15 cellular contexts compared by ENCODE assay signal in the genomic region with DNA sequence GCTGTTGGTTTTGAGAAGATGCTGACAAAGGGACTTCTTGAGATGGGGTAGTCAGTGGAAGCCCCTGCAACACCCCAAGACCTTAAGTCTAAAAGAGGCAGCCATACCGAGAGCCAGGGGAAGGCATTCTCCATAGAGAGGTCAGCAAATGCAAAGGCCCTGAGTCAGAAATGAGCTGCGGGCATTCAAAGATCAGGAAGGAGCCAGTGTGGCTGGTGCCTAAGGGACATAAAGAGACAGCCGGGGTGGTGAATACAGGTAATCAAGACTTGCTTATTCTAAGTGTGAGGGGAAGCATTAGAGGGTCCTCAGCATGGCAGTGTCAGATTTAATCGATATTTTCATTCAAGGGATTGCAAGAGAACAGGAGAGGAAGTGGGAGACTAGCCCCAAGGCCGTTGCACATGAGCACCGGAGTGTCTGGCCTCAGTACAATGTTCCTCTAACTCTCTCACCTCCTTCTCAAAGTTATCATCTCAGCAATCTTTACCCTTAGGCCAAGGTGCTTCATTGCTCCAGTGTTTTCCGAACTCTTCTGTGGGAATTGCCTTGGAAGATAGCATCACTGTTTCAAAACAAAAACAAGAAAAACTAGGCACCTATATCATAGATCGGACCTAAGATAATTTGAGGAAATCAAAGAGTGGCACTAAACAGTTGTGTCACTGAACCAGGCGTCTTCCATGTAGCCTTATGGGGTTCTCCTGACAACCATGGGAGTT.
DNase-seq lines count a peak whose midpoint lies in the region; ATAC-seq, FAIRE-seq and TF ChIP-seq lines count a peak whose summit lies in the region.
"Had no signal": no experiment of that assay in that cellular context is flagged by ENCODE, and none has a peak within 500 bp of the region (broad histone marks: within the 10 kb centered on the region; RNA-seq: fewer than 3 reads in every experiment).

No MANE protein-coding gene starts in this region.

- no peak overlapping the region for H2BK12ac ChIP-seq in trophoblast cell (ENCODE audit: low read length)

- no peak for FAIRE-seq in GM12891 (lab: Jason Lieb, UNC)
- FAIRE-seq: A549 had no signal

- no peaks in the 10 kb centered on the region for H3K79me1 ChIP-seq in trophoblast cell (ENCODE audit: low read length)

- no peaks in the 10 kb centered on the region for H3K27me3 Mint-ChIP-seq in brain

- no peak for ATAC-seq in SK-N-SH treated with all-trans-retinoic acid at 6 μM for 48 hours

- no peak overlapping the region for H4K91ac ChIP-seq in trophoblast cell (ENCODE audit: low read depth, low read length)

- WGBS in trophoblast cell (ENCODE audit: extremely low coverage, insufficient coverage, insufficient read length) = no CpG with 5 or more reads among the region's 9 CpGs

- peaks cover 4% of the 10 kb centered on the region for H3K36me3 Mint-ChIP-seq in brain
- H3K36me3 Mint-ChIP-seq: CD14-positive monocyte; CD4-positive, alpha-beta memory T cell had no signal

- H3K4me1 ChIP-seq in Loucy (ENCODE audit: insufficient read depth, low read length, poor library complexity, severe bottlenecking) (no peaks in the 10 kb centered on the region), trophoblast cell (ENCODE audit: control insufficient read depth in 1 of 2, insufficient read depth in 2 of 2, low read length in 2 of 2) (peaks cover 3 to 10% of the 10 kb centered on the region in 2 experiments)
- H3K4me1 ChIP-seq: HAP-1 had no signal

- H3K9me3 ChIP-seq in Loucy (ENCODE audit: insufficient read depth, low read depth, low read length) = no peaks in the 10 kb centered on the region
- H3K9me3 ChIP-seq in trophoblast cell (ENCODE audit: insufficient read depth, low read depth, low read length) = no peaks in the 10 kb centered on the region
- H3K9me3 ChIP-seq: A549, BLaER1, HAP-1 had no signal

- TF ChIP-seq CTCF in Loucy (conservative IDR thresholded peaks at IDR 0.05; ENCODE audit: low read length) = no peak
- TF ChIP-seq CTCF in brain (conservative IDR thresholded peaks at IDR 0.05) = no peak

- no peak overlapping the region for H3K9ac ChIP-seq in Loucy (ENCODE audit: low read depth, low read length, poor library complexity, severe bottlenecking)
- H3K9ac ChIP-seq in trophoblast cell (ENCODE audit: low read length) = no peak overlapping the region
- H3K9ac ChIP-seq: BLaER1 had no signal

- H4K12ac ChIP-seq in trophoblast cell (ENCODE audit: low read depth, low read length) = no peak overlapping the region

- no peak overlapping the region for H3K4me3 ChIP-seq in Loucy (ENCODE audit: low read length, poor library complexity, severe bottlenecking)
- H3K4me3 ChIP-seq in trophoblast cell (ENCODE audit: low read depth, low read length) = no peak overlapping the region
- H3K4me3 ChIP-seq: A549, BLaER1, GM12878, HAP-1 had no signal

- H3F3A ChIP-seq in Loucy (ENCODE audit: low read depth) = no peaks in the 10 kb centered on the region

- H2BK5ac ChIP-seq in trophoblast cell (ENCODE audit: low read depth, low read length, poor library complexity) = no peak overlapping the region

- H3K27ac Mint-ChIP-seq in brain = peak overlapping the region in 3 of 5 experiments; percentile 24 to 45 (median 34)
- H3K27ac Mint-ChIP-seq: CD14-positive monocyte; CD4-positive, alpha-beta memory T cell had no signal

- H3K79me2 ChIP-seq in Loucy (ENCODE audit: insufficient read depth, low read length) (no peaks in the 10 kb centered on the region), trophoblast cell (ENCODE audit: control insufficient read depth, insufficient read depth, low read length, poor library complexity) (no peaks in the 10 kb centered on the region)

- no peak overlapping the region for H3K27ac ChIP-seq in trophoblast cell (ENCODE audit: low read depth, low read length)
- H3K27ac ChIP-seq: 22Rv1, A549, BLaER1 had no signal

- no peaks in the 10 kb centered on the region for H3K27me3 ChIP-seq in Loucy (ENCODE audit: insufficient read depth, low read length, poor library complexity, severe bottlenecking)
- H3K27me3 ChIP-seq in trophoblast cell (ENCODE audit: insufficient read depth, low read length) = no peaks in the 10 kb centered on the region
- H3K27me3 ChIP-seq: BLaER1 had no signal

- H3K9me2 ChIP-seq in Loucy (replicated peaks; ENCODE audit: low read depth, low read length) = no peaks in the 10 kb centered on the region

- H3K4me2 ChIP-seq in Loucy (ENCODE audit: low read depth, low read length, poor library complexity, severe bottlenecking) = no peak overlapping the region
- no peak overlapping the region for H3K4me2 ChIP-seq in trophoblast cell (ENCODE audit: low read length)
- H3K4me2 ChIP-seq: A549, BLaER1 had no signal

- H3K36me3 ChIP-seq in Loucy (ENCODE audit: insufficient read depth, low read length) (no peaks in the 10 kb centered on the region), trophoblast cell (ENCODE audit: control insufficient read depth in 1 of 2, insufficient read depth in 2 of 2, low read length in 2 of 2) (no peaks in the 10 kb centered on the region)
- H3K36me3 ChIP-seq: BLaER1, HAP-1 had no signal

- H3K14ac ChIP-seq in trophoblast cell (ENCODE audit: low read length) = no peak overlapping the region

- 0 out of 2 replicates have a peak overlapping the region, but pooled peaks have one; percentile 12 for H2AFZ ChIP-seq in Loucy (ENCODE audit: low read length)
- no peak overlapping the region for H2AFZ ChIP-seq in trophoblast cell (ENCODE audit: insufficient read depth, low read length, poor library complexity)

- no peak overlapping the region for H2AK5ac ChIP-seq in trophoblast cell (ENCODE audit: low read length)

- peaks cover 38% of the 10 kb centered on the region for H3K4me1 Mint-ChIP-seq in brain
- H3K4me1 Mint-ChIP-seq: CD14-positive monocyte; CD4-positive, alpha-beta memory T cell had no signal

- no peaks in the 10 kb centered on the region for H4K20me1 ChIP-seq in Loucy (ENCODE audit: insufficient read depth, low read length, poor library complexity, severe bottlenecking)
- H4K20me1 ChIP-seq: BLaER1 had no signal

- no peak overlapping the region for H3K4ac ChIP-seq in trophoblast cell (ENCODE audit: low read depth, low read length)

- no peak overlapping the region for H4K8ac ChIP-seq in trophoblast cell (ENCODE audit: low read depth, low read length)

- peak; percentile 83 for DNase-seq in SIG-M5 treated with dmso at 0.1 percent for 504 hours (lab: John Stamatoyannopoulos, UW; ENCODE audit: unreplicated experiment)
- no peak for DNase-seq in SIG-M5 (lab: John Stamatoyannopoulos, UW)
- peak; percentile 84 to 97 for DNase-seq in trophoblast cell
- no peak for DNase-seq in iPS-NIHi11 (ENCODE audit: low spot score)
- no peak for DNase-seq in GM12891 (ENCODE audit: insufficient read length, low spot score)

- no peak overlapping the region for H3K4me3 Mint-ChIP-seq in brain
- H3K4me3 Mint-ChIP-seq: CD14-positive monocyte; CD4-positive, alpha-beta memory T cell had no signal

- no peak for TF ChIP-seq POLR2A in GM12891 (IDR thresholded peaks at IDR 0.05; ENCODE audit: low read depth, low read length)

- H3K9me3 Mint-ChIP-seq in brain = peaks cover 0 to under 1% (median 0%) of the 10 kb centered on the region in 5 experiments
- H3K9me3 Mint-ChIP-seq: CD14-positive monocyte; CD4-positive, alpha-beta memory T cell had no signal

- H2BK120ac ChIP-seq in trophoblast cell (ENCODE audit: insufficient read depth, low read length, poor library complexity) = no peak overlapping the region

- H3K23ac ChIP-seq in trophoblast cell (ENCODE audit: low read length) = no peak overlapping the region

- no peak overlapping the region for H3K18ac ChIP-seq in trophoblast cell (ENCODE audit: low read length)

TF ChIP-seq in SK-N-SH treated with all-trans-retinoic acid at 6 μM for 48 hours, 23 proteins besides CTCF, POLR2A, EP300 and RAD21 (continues in another document):
- TF ChIP-seq CSRNP3 (CRISPR knock-in tag; IDR thresholded peaks at IDR 0.05) (no peak), CSDC2 (CRISPR knock-in tag; IDR thresholded peaks at IDR 0.05) (no peak)

TF ChIP-seq in GM12891, 5 proteins besides CTCF, POLR2A, EP300 and RAD21:
- TF ChIP-seq SPI1 (IDR thresholded peaks at IDR 0.05; ENCODE audit: low read depth, low read length) (no peak), POLR2AphosphoS5 (IDR thresholded peaks at IDR 0.05; ENCODE audit: low read depth, low read length) (no peak), TAF1 (IDR thresholded peaks at IDR 0.05; ENCODE audit: low read depth, low read length) (no peak), POU2F2 (IDR thresholded peaks at IDR 0.05; ENCODE audit: low read depth, low read length) (no peak), PAX5 (IDR thresholded peaks at IDR 0.05; ENCODE audit: insufficient read depth, low read length, severe bottlenecking) (no peak)

Comparison
In these comparisons a context has a peak if more than half of its experiments do, and no peak if none do; other contexts are left out.
1. DNase-seq: peak in SIG-M5 treated with dmso at 0.1 percent for 504 hours (single experiment) and trophoblast cell (2 of 2); none in SIG-M5 (single experiment), iPS-NIHi11 (single experiment) and GM12891 (single experiment).